ENCODE assay signal across 1 cellular context in the genomic region with DNA sequence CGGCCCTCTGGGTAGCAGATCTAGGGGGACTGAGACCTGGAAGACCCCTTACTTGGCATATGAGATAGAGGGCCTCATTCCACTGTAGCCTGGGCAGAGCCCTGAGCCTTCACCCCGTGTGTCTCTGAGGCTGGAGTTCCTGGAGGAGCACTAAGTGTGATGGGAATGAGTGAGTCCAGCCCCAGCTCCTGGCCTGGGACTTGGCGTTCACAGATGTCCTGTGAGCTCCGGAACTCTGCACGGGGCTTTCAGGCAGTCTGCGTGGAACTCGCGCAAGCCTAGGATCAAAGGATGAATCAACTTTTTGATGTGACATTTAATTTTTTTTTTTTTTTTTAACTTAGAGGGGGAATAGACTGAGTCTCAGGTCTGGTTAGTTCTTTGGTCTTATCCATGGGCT.
TF ChIP-seq lines count a peak whose summit lies in the region.

No MANE protein-coding gene starts in this region.

TF ChIP-seq in WTC11, 78 proteins besides CTCF, POLR2A, EP300 and RAD21 (continued from another document):
- TF ChIP-seq, protein P1, sequence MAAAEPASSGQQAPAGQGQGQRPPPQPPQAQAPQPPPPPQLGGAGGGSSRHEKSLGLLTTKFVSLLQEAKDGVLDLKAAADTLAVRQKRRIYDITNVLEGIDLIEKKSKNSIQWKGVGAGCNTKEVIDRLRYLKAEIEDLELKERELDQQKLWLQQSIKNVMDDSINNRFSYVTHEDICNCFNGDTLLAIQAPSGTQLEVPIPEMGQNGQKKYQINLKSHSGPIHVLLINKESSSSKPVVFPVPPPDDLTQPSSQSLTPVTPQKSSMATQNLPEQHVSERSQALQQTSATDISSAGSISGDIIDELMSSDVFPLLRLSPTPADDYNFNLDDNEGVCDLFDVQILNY (CRISPR knock-in tag; IDR thresholded peaks at IDR 0.05) = no peak
- no peak for TF ChIP-seq FOXJ3 (CRISPR knock-in tag; IDR thresholded peaks at IDR 0.05; ENCODE audit: borderline replicate concordance)
- no peak for TF ChIP-seq CREM (CRISPR knock-in tag; IDR thresholded peaks at IDR 0.05)
- TF ChIP-seq, protein P2, sequence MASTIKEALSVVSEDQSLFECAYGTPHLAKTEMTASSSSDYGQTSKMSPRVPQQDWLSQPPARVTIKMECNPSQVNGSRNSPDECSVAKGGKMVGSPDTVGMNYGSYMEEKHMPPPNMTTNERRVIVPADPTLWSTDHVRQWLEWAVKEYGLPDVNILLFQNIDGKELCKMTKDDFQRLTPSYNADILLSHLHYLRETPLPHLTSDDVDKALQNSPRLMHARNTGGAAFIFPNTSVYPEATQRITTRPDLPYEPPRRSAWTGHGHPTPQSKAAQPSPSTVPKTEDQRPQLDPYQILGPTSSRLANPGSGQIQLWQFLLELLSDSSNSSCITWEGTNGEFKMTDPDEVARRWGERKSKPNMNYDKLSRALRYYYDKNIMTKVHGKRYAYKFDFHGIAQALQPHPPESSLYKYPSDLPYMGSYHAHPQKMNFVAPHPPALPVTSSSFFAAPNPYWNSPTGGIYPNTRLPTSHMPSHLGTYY (CRISPR knock-in tag; IDR thresholded peaks at IDR 0.05) = no peak
- TF ChIP-seq TCF7 (CRISPR knock-in tag; IDR thresholded peaks at IDR 0.05; ENCODE audit: low read depth) = no peak
- no peak for TF ChIP-seq MXD4 (CRISPR knock-in tag; IDR thresholded peaks at IDR 0.05; ENCODE audit: borderline replicate concordance)
- no peak for TF ChIP-seq FOXP1 (CRISPR knock-in tag; IDR thresholded peaks at IDR 0.05; ENCODE audit: borderline replicate concordance)
- no peak for TF ChIP-seq PRRX2 (CRISPR knock-in tag; IDR thresholded peaks at IDR 0.05)
- TF ChIP-seq, protein P3, sequence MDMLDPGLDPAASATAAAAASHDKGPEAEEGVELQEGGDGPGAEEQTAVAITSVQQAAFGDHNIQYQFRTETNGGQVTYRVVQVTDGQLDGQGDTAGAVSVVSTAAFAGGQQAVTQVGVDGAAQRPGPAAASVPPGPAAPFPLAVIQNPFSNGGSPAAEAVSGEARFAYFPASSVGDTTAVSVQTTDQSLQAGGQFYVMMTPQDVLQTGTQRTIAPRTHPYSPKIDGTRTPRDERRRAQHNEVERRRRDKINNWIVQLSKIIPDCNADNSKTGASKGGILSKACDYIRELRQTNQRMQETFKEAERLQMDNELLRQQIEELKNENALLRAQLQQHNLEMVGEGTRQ (CRISPR knock-in tag; IDR thresholded peaks at IDR 0.05) = no peak
- TF ChIP-seq ATF1 (CRISPR knock-in tag; IDR thresholded peaks at IDR 0.05) = no peak
- no peak for TF ChIP-seq MYBL2 (CRISPR knock-in tag; IDR thresholded peaks at IDR 0.05)
TF ChIP-seq in WTC11: peak in this region for 0.
